ENCODE assay signal across 29 cellular contexts in the genomic region with DNA sequence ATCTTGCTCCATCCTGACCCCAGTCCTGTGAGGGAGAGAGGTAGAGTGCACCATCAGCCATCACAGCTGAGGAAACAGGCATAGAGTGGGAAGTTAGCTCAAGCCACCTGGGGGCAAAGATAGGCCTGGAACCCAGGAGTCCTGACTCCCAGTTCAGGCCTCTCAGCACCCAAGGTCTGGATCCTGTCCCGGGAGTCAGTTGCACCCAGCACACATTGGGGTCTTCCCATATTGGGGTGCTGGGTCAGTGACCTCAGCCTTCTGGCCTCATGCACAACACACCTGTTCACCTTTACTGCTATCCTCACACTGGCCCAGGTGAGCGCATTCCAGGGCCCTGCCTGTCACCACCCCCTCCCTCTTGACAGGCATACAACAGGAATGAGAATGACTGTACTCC. TPM values are rescaled to one million over a fixed set of nuclear protein-coding genes. Genes with fewer than 3 reads are reported as not detected.
"Had no signal": no experiment of that assay in that cellular context is flagged by ENCODE, and none has a peak within 500 bp of the region (broad histone marks: within the 10 kb centered on the region; RNA-seq: fewer than 3 reads in every experiment).

No MANE protein-coding gene starts in this region.

- H3K27ac ChIP-seq: body of pancreas, WERI-Rb-1 had no signal

- H3K9me3 Mint-ChIP-seq: activated B cell treated with CpG ODN at 0.5 μM for 24 hours had no signal

- H3K4me1 ChIP-seq: body of pancreas had no signal

- ATAC-seq: activated CD4-positive, CD25-positive, alpha-beta regulatory T cell treated with anti-CD3 and anti-CD28 coated beads, Interleukin-2, amount 50 U/mL, for 24 hours; activated CD8-positive, alpha-beta T cell treated with anti-CD3 and anti-CD28 coated beads for 36 hours; activated naive CD8-positive, alpha-beta T cell treated with anti-CD3 and anti-CD28 coated beads, Interleukin-2, amount 50 U/mL, for 24 hours; activated T-cell treated with anti-CD3 and anti-CD28 coated beads, Interleukin-2, amount 50 U/mL, for 4 hours; activated T-helper 17 cell treated with anti-CD3 and anti-CD28 coated beads, Interleukin-2, amount 50 U/mL, for 72 hours; body of pancreas; esophagus mucosa; T-helper 17 cell had no signal

- H3K27me3 ChIP-seq: adrenal gland, body of pancreas had no signal

- H3K4me3 Mint-ChIP-seq: activated B cell treated with CpG ODN at 0.5 μM for 24 hours; activated CD8-positive, alpha-beta T cell treated with anti-CD3 and anti-CD28 coated beads for 36 hours; activated naive CD8-positive, alpha-beta T cell; activated naive CD8-positive, alpha-beta T cell treated with anti-CD3 and anti-CD28 coated beads, Interleukin-2, amount 50 U/mL, for 24 hours; activated T-cell treated with anti-CD3 and anti-CD28 coated beads, Interleukin-2, amount 50 U/mL, for 4 hours; activated T-helper 17 cell treated with anti-CD3 and anti-CD28 coated beads, Interleukin-2, amount 50 U/mL, for 72 hours; T-helper 17 cell; T-helper 2 cell treated with Interferon-gamma antibody and Interleukin-4, amounts not matched to agents 5 μg/mL and 100 μg/mL, for 36 hours had no signal

- H3K36me3 Mint-ChIP-seq: activated naive CD8-positive, alpha-beta T cell had no signal

- DNase-seq: activated B cell treated with CpG ODN at 0.5 μM for 24 hours; activated CD4-positive, alpha-beta T cell treated with anti-CD3 and anti-CD28 coated beads for 48 hours; activated CD4-positive, alpha-beta T cell treated with anti-CD3 and anti-CD28 coated beads, Interleukin-2, amount 50 U/mL, for 1 hour; activated CD4-positive, alpha-beta T cell treated with anti-CD3 and anti-CD28 coated beads, Interleukin-2, amount 50 U/mL, for 48 hours; activated CD8-positive, alpha-beta memory T cell treated with anti-CD3 and anti-CD28 coated beads for 24 hours; activated CD8-positive, alpha-beta T cell treated with anti-CD3 and anti-CD28 coated beads for 36 hours; activated effector memory CD4-positive, alpha-beta T cell treated with Interleukin-2 at 50 U/mL for 16 hours; activated gamma-delta T cell treated with Interleukin-2 at 50 U/mL for 16 hours; activated naive CD4-positive, alpha-beta T cell treated with anti-CD3 and anti-CD28 coated beads, Interleukin-2, amount 50 U/mL, for 16 hours; activated naive CD4-positive, alpha-beta T cell treated with Interleukin-2 at 50 U/mL for 16 hours; activated naive CD8-positive, alpha-beta T cell treated with anti-CD3 and anti-CD28 coated beads, Interleukin-2, amount 50 U/mL, for 24 hours; activated T-cell treated with anti-CD3 and anti-CD28 coated beads, Interleukin-2, amount 50 U/mL, for 4 hours; amygdala; aorta; body of pancreas; caudate nucleus; effector CD8-positive, alpha-beta T cell; foreskin fibroblast; T-helper 1 cell; T-helper 17 cell; T1000; WERI-Rb-1 had no signal

- H3K27ac Mint-ChIP-seq: activated B cell treated with CpG ODN at 0.5 μM for 24 hours; activated CD8-positive, alpha-beta T cell treated with anti-CD3 and anti-CD28 coated beads for 36 hours; activated naive CD8-positive, alpha-beta T cell; activated naive CD8-positive, alpha-beta T cell treated with anti-CD3 and anti-CD28 coated beads, Interleukin-2, amount 50 U/mL, for 24 hours; activated T-helper 17 cell treated with anti-CD3 and anti-CD28 coated beads, Interleukin-2, amount 50 U/mL, for 72 hours; T-helper 17 cell; T-helper 2 cell treated with Interferon-gamma antibody and Interleukin-4, amounts not matched to agents 5 μg/mL and 100 μg/mL, for 36 hours had no signal

- H3K36me3 ChIP-seq: adrenal gland, WERI-Rb-1 had no signal

- H3K4me1 Mint-ChIP-seq: activated B cell treated with CpG ODN at 0.5 μM for 24 hours; activated naive CD8-positive, alpha-beta T cell treated with anti-CD3 and anti-CD28 coated beads, Interleukin-2, amount 50 U/mL, for 24 hours; activated T-helper 17 cell treated with anti-CD3 and anti-CD28 coated beads, Interleukin-2, amount 50 U/mL, for 72 hours; T-helper 17 cell had no signal

- H3K4me3 ChIP-seq: adrenal gland, body of pancreas had no signal

RNA-seq across cellular contexts. Expression of a gene that starts 24.7 kb away (rescaled TPM):
- total RNA-seq: activated B cell treated with CpG ODN at 0.5 μM for 24 hours; activated CD8-positive, alpha-beta T cell treated with anti-CD3 and anti-CD28 coated beads for 36 hours; epithelial cell of proximal tubule; esophagus mucosa had no signal
